Comparison of ENCODE assay signal across 20 cellular contexts in the genomic region with DNA sequence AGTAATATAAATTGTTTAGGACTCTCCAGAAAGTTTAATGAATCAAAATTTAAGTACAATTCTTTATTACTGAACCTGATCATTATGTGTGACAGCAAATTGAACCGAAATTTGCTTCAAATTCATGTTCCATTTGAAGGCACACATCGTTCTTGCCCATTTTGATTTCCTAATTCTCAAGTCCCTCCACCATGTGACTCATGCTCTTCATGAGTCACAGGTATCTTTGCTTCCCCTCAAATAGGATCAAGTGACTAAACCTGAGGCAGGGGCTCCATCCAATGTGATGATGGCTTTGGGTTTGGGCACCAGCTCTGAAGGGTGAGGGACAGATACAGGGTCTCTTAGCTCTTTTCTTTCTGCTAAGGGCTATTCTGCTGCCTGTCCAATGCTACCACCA.
DNase-seq lines count a peak whose midpoint lies in the region; ATAC-seq and TF ChIP-seq lines count a peak whose summit lies in the region.
"Had no signal": no experiment of that assay in that cellular context is flagged by ENCODE, and none has a peak within 500 bp of the region (broad histone marks: within the 10 kb centered on the region; RNA-seq: fewer than 3 reads in every experiment).

No MANE protein-coding gene starts in this region.

- ATAC-seq in GM18502 (IDR thresholded peaks at IDR 0.05; ENCODE audit: poor library complexity, unreplicated experiment), result no peak
- ATAC-seq in HG03378 (IDR thresholded peaks at IDR 0.05; ENCODE audit: unreplicated experiment), result no peak

- H3K4me3 ChIP-seq in NB4 (ENCODE audit: low read depth, low read length) (no peak overlapping the region), fibroblast of mammary gland (ENCODE audit: control insufficient read depth, low read depth, low read length) (no peak overlapping the region)
- H3K4me3 ChIP-seq: PC-9 had no signal

- TF ChIP-seq CTCF in NB4 (IDR thresholded peaks at IDR 0.05; ENCODE audit: low read depth, low read length) (no peak), fibroblast of mammary gland (conservative IDR thresholded peaks at IDR 0.05; ENCODE audit: control insufficient read depth, insufficient read depth, low read depth, low read length) (no peak)

- no peak for TF ChIP-seq POLR2A in NB4 (IDR thresholded peaks at IDR 0.05; ENCODE audit: extremely low read depth, insufficient read length)

- peak; percentile 3 for DNase-seq in EH (ENCODE audit: low read depth)
- DNase-seq in HCEC 1CT, result peak; percentile 24
- DNase-seq in NB4 (ENCODE audit: low read depth), result peak; percentile 22
- peak; percentile 54 for DNase-seq in fibroblast of mammary gland (ENCODE audit: low read depth)
- no peak for DNase-seq in iPS-NIHi11 (ENCODE audit: low spot score)
- no peak for DNase-seq in OCI-M1 (lab: John Stamatoyannopoulos, UW)
- DNase-seq: ACHN; C1 segment of cervical spinal cord; CD8-positive, alpha-beta memory T cell; DMS79; GDM1; Kasumi-1; NCI-H1417 treated with DMSO at 0.1 percent for 48 hours; NCI-H187 treated with DMSO at 0.1 percent for 48 hours; NCI-H226; NCI-H524; PC-9; T-helper 1 cell had no signal

Comparison
In these comparisons a context has a peak if more than half of its experiments do, and no peak if none do; other contexts are left out.
1. DNase-seq: peak in EH (single experiment), HCEC 1CT (single experiment), NB4 (single experiment) and fibroblast of mammary gland (single experiment); none in iPS-NIHi11 (single experiment) and OCI-M1 (single experiment).